16 cellular contexts compared by ENCODE assay signal in genomic region chr7:23403970-23404369, GRCh38.
"Had no signal": no experiment of that assay in that cellular context is flagged by ENCODE, and none has a peak within 500 bp of the region (broad histone marks: within the 10 kb centered on the region; RNA-seq: fewer than 3 reads in every experiment).

No MANE protein-coding gene starts in this region.

- H3K27me3 Mint-ChIP-seq: activated CD4-positive, alpha-beta T cell treated with anti-CD3 and anti-CD28 coated beads, Interleukin-2, amount 10 ng/mL, durations not matched to agents 7 days and 5 days had no signal

- H3K4me3 Mint-ChIP-seq: activated CD4-positive, alpha-beta T cell treated with anti-CD3 and anti-CD28 coated beads, Interleukin-2, amount 10 ng/mL, durations not matched to agents 7 days and 5 days; mesothelial cell of epicardium; nephron; T-helper 2 cell treated with Interferon-gamma antibody and Interleukin-4, amounts not matched to agents 5 μg/mL and 100 μg/mL, for 36 hours had no signal

- H3K4me1 Mint-ChIP-seq: activated CD4-positive, alpha-beta T cell treated with anti-CD3 and anti-CD28 coated beads, Interleukin-2, amount 10 ng/mL, durations not matched to agents 7 days and 5 days; nephron had no signal

- H3K27ac Mint-ChIP-seq: activated CD4-positive, alpha-beta T cell treated with anti-CD3 and anti-CD28 coated beads, Interleukin-2, amount 10 ng/mL, durations not matched to agents 7 days and 5 days had no signal

- ATAC-seq: gastroesophageal sphincter, heart left ventricle, left lobe of liver, Right ventricle myocardium inferior had no signal

- DNase-seq: activated CD4-positive, alpha-beta T cell treated with anti-CD3 and anti-CD28 coated beads, Interleukin-2, amount 10 ng/mL, durations not matched to agents 7 days and 5 days; amygdala; dermis blood vessel endothelial cell; effector memory CD4-positive, alpha-beta T cell; heart left ventricle; kidney; occipital lobe; posterior cingulate gyrus; sigmoid colon; thyroid gland had no signal
